In the genomic region with DNA sequence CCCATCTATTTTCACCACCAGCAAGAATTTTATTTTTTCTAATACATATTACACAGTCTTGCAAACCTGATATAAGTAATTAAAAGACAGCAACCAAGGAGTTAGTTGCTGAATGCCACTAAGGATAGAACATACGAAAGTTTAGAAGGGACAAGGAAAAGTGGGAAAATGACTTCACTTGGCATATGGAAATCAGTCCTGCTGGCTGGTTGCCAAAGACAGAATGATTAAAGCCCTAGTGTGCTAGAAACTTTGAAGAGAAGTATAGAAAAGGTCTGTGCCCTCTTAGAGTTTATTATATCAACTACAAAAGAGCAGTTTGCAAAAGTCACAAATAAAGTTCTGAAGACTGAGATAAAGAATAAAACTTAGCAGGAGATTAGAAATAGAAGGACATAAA, we compare ENCODE assay signal across 23 cellular contexts.
"Had no signal": no experiment of that assay in that cellular context is flagged by ENCODE, and none has a peak within 500 bp of the region (broad histone marks: within the 10 kb centered on the region; RNA-seq: fewer than 3 reads in every experiment).

No MANE protein-coding gene starts in this region.

- H3K27ac ChIP-seq: body of pancreas, colonic mucosa, heart right ventricle, lower lobe of right lung, ovary, testis had no signal

- H3K9me3 Mint-ChIP-seq: activated B cell treated with CpG ODN at 0.5 μM for 24 hours; activated CD4-positive, alpha-beta memory T cell treated with anti-CD3 and anti-CD28 coated beads, Interleukin-2, amount 10 ng/mL, durations not matched to agents 7 days and 5 days; activated naive CD8-positive, alpha-beta T cell treated with anti-CD3 and anti-CD28 coated beads, Interleukin-2, amount 10 ng/mL, durations not matched to agents 7 days and 5 days; activated T-helper 2 cell treated with anti-CD3 and anti-CD28 coated beads, Interferon-gamma antibody, Interleukin-2, Interleukin-4, amounts not matched to agents 10 μg/mL and 5 μg/mL and 100 μg/mL, durations not matched to agents 14 hours and 24 hours and 36 hours; central memory CD8-positive, alpha-beta T cell; natural killer cell; stimulated activated effector memory CD8-positive, alpha-beta T cell treated with anti-CD3 and anti-CD28 coated beads, Interleukin-12 subunit alpha, Interleukin-12 subunit beta, amount 100 ng/mL, for 72 hours; T-helper 2 cell treated with Interferon-gamma antibody and Interleukin-4, amounts not matched to agents 5 μg/mL and 100 μg/mL, for 36 hours; type B pancreatic cell had no signal

- H3K27me3 ChIP-seq: body of pancreas, colonic mucosa, ovary, testis had no signal

- ATAC-seq: body of pancreas; heart right ventricle; left colon; lower lobe of right lung; natural killer cell; sciatic nerve; stimulated activated effector memory CD8-positive, alpha-beta T cell treated with anti-CD3 and anti-CD28 coated beads, Interleukin-12 subunit alpha, Interleukin-12 subunit beta, amount 100 ng/mL, for 72 hours had no signal

- H3K4me1 ChIP-seq: colonic mucosa, lower lobe of right lung had no signal

- H3K36me3 ChIP-seq: colonic mucosa, heart right ventricle, lower lobe of right lung, ovary had no signal

- H3K27ac Mint-ChIP-seq: activated B cell treated with CpG ODN at 0.5 μM for 24 hours; activated CD4-positive, alpha-beta memory T cell treated with anti-CD3 and anti-CD28 coated beads, Interleukin-2, amount 10 ng/mL, durations not matched to agents 7 days and 5 days; activated naive CD8-positive, alpha-beta T cell treated with anti-CD3 and anti-CD28 coated beads, Interleukin-2, amount 10 ng/mL, durations not matched to agents 7 days and 5 days; activated T-helper 2 cell treated with anti-CD3 and anti-CD28 coated beads, Interferon-gamma antibody, Interleukin-2, Interleukin-4, amounts not matched to agents 10 μg/mL and 5 μg/mL and 100 μg/mL, durations not matched to agents 14 hours and 24 hours and 36 hours; natural killer cell; stimulated activated effector memory CD8-positive, alpha-beta T cell treated with anti-CD3 and anti-CD28 coated beads, Interleukin-12 subunit alpha, Interleukin-12 subunit beta, amount 100 ng/mL, for 72 hours; T-helper 2 cell treated with Interferon-gamma antibody and Interleukin-4, amounts not matched to agents 5 μg/mL and 100 μg/mL, for 36 hours; type B pancreatic cell had no signal

- H3K4me2 ChIP-seq: smooth muscle cell had no signal

- H3K9me3 ChIP-seq: body of pancreas, colonic mucosa, heart right ventricle, lower lobe of right lung, ovary, testis had no signal

- H3K27me3 Mint-ChIP-seq: type B pancreatic cell had no signal

- H3K36me3 Mint-ChIP-seq: natural killer cell; stimulated activated effector memory CD8-positive, alpha-beta T cell treated with anti-CD3 and anti-CD28 coated beads, Interleukin-12 subunit alpha, Interleukin-12 subunit beta, amount 100 ng/mL, for 72 hours; type B pancreatic cell had no signal

- H3K4me3 Mint-ChIP-seq: activated B cell treated with CpG ODN at 0.5 μM for 24 hours; activated CD4-positive, alpha-beta memory T cell treated with anti-CD3 and anti-CD28 coated beads, Interleukin-2, amount 10 ng/mL, durations not matched to agents 7 days and 5 days; activated naive CD8-positive, alpha-beta T cell treated with anti-CD3 and anti-CD28 coated beads, Interleukin-2, amount 10 ng/mL, durations not matched to agents 7 days and 5 days; central memory CD8-positive, alpha-beta T cell; natural killer cell; stimulated activated effector memory CD8-positive, alpha-beta T cell treated with anti-CD3 and anti-CD28 coated beads, Interleukin-12 subunit alpha, Interleukin-12 subunit beta, amount 100 ng/mL, for 72 hours; T-helper 2 cell treated with Interferon-gamma antibody and Interleukin-4, amounts not matched to agents 5 μg/mL and 100 μg/mL, for 36 hours; type B pancreatic cell had no signal

- DNase-seq: activated B cell treated with CpG ODN at 0.5 μM for 24 hours; activated CD4-positive, alpha-beta memory T cell treated with anti-CD3 and anti-CD28 coated beads, Interleukin-2, amount 10 ng/mL, durations not matched to agents 7 days and 5 days; activated CD4-positive, alpha-beta T cell treated with anti-CD3 and anti-CD28 coated beads for 48 hours; activated naive CD4-positive, alpha-beta T cell treated with Interleukin-2 at 50 U/mL for 16 hours; activated naive CD8-positive, alpha-beta T cell treated with anti-CD3 and anti-CD28 coated beads, Interleukin-2, amount 10 ng/mL, durations not matched to agents 7 days and 5 days; activated T-cell treated with anti-CD3 and anti-CD28 coated beads, Interleukin-2, amount 50 U/mL, for 1 hour; amygdala; colonic mucosa; heart right ventricle; left colon; lower lobe of right lung; natural killer cell; ovary; stimulated activated CD4-positive, alpha-beta T cell treated with anti-CD3 and anti-CD28 coated beads, Interleukin-4, amount 100 ng/mL, for 1 hour; testis had no signal

- H3K4me3 ChIP-seq: body of pancreas, colonic mucosa, heart right ventricle, lower lobe of right lung, ovary, smooth muscle cell, testis had no signal
